27 cellular contexts compared by ENCODE assay signal in genomic region chr2:227016894-227017293, GRCh38.
"Had no signal": no experiment of that assay in that cellular context is flagged by ENCODE, and none has a peak within 500 bp of the region (broad histone marks: within the 10 kb centered on the region; RNA-seq: fewer than 3 reads in every experiment).

No MANE protein-coding gene starts in this region.

- DNase-seq: activated CD4-positive, alpha-beta memory T cell treated with anti-CD3 and anti-CD28 coated beads for 36 hours; activated CD4-positive, alpha-beta T cell treated with anti-CD3 and anti-CD28 coated beads, Interleukin-2, amount 10 ng/mL, durations not matched to agents 24 days and 14 days; activated CD4-positive, CD25-positive, alpha-beta regulatory T cell treated with anti-CD3 and anti-CD28 coated beads, Interleukin-2, amount 50 U/mL, for 72 hours; activated naive CD8-positive, alpha-beta T cell treated with anti-CD3 and anti-CD28 coated beads, Interleukin-2, amount 50 U/mL, for 24 hours; activated T-cell treated with anti-CD3 and anti-CD28 coated beads, Interleukin-2, amount 50 U/mL, for 48 hours; colonic mucosa; effector CD8-positive, alpha-beta T cell; erythroblast; foreskin melanocyte; left lung; naive B cell; nucleus accumbens; pancreas; psoas muscle; sigmoid colon; small intestine; stimulated activated CD4-positive, alpha-beta T cell treated with anti-CD3 and anti-CD28 coated beads, Interleukin-4, amount 100 ng/mL, for 24 hours; T-helper 9 cell; trophoblast cell had no signal

- H3K4me3 ChIP-seq: breast epithelium, colonic mucosa, left lung, lung, pancreas, psoas muscle, sigmoid colon, thoracic aorta had no signal

- ATAC-seq: activated naive CD8-positive, alpha-beta T cell treated with anti-CD3 and anti-CD28 coated beads, Interleukin-2, amount 50 U/mL, for 24 hours; left lung; pancreas; stimulated activated effector memory CD8-positive, alpha-beta T cell treated with anti-CD3 and anti-CD28 coated beads, Interleukin-12 subunit alpha, Interleukin-12 subunit beta, amount 100 ng/mL, for 72 hours had no signal

- H3K4me1 ChIP-seq: breast epithelium, colonic mucosa, left lung, pancreas, psoas muscle, sigmoid colon had no signal

- H3K27me3 ChIP-seq: breast epithelium, colonic mucosa, left lung, pancreas, sigmoid colon had no signal

- H3K36me3 ChIP-seq: breast epithelium, colonic mucosa, left lung, pancreas, sigmoid colon had no signal

- H3K9me3 ChIP-seq: breast epithelium, colonic mucosa, left lung, pancreas, psoas muscle, sigmoid colon, thoracic aorta had no signal

- FAIRE-seq: endometrium, islet of Langerhans, pancreas, small intestine, TTC549, urothelium cell line had no signal
